In the genomic region with DNA sequence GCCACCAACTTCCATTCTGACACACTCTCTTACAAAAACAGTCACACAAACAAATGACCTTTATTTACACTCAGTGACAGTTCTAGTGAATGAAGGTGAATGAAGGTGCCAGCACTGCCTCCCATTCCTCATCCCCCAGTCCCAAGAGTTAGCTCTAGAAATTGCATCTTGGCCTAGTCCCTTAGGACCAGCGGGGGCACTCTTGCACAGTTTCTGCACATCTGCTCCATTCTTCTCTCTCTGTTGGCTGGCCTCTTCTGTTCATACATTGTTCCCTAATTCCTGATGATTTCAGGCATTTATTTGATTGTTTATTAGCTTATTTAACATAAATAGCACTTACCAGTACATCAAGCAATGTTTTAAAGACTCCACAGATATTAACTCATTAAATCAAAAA, we compare ENCODE assay signal across 10 cellular contexts. TPM values are rescaled to one million over a fixed set of nuclear protein-coding genes. Genes with fewer than 3 reads are reported as not detected.
DNase-seq lines count a peak whose midpoint lies in the region; ATAC-seq and TF ChIP-seq lines count a peak whose summit lies in the region.
"Had no signal": no experiment of that assay in that cellular context is flagged by ENCODE, and none has a peak within 500 bp of the region (broad histone marks: within the 10 kb centered on the region; RNA-seq: fewer than 3 reads in every experiment).

No MANE protein-coding gene starts in this region.

- H3K27me3 Mint-ChIP-seq in activated CD4-positive, alpha-beta T cell treated with anti-CD3 and anti-CD28 coated beads, Interleukin-2, amount 10 ng/mL, durations not matched to agents 7 days and 5 days: peaks cover 9% of the 10 kb centered on the region
- no peaks in the 10 kb centered on the region for H3K27me3 Mint-ChIP-seq in mesothelial cell of epicardium (ENCODE audit: low read depth)

- ATAC-seq in GM21367 (IDR thresholded peaks at IDR 0.05; ENCODE audit: unreplicated experiment) (peak; percentile 53), GM21447 (IDR thresholded peaks at IDR 0.05; ENCODE audit: unreplicated experiment) (no peak), GM18858 (IDR thresholded peaks at IDR 0.05; ENCODE audit: unreplicated experiment) (no peak)

- no peaks in the 10 kb centered on the region for H3K4me1 Mint-ChIP-seq in activated CD4-positive, alpha-beta T cell treated with anti-CD3 and anti-CD28 coated beads, Interleukin-2, amount 10 ng/mL, durations not matched to agents 7 days and 5 days
- H3K4me1 Mint-ChIP-seq in mesothelial cell of epicardium: peaks cover 22% of the 10 kb centered on the region

- no peak overlapping the region for H3K4me3 ChIP-seq in AG10803 (ENCODE audit: low read length)

- TF ChIP-seq CTCF in AG10803 (conservative IDR thresholded peaks at IDR 0.05; ENCODE audit: low read length) (peak; percentile 25; the same call in 1 of the 2 replicates), mesothelial cell of epicardium (IDR thresholded peaks at IDR 0.05; ENCODE audit: unreplicated experiment) (no peak)

- no peaks in the 10 kb centered on the region for H3K36me3 Mint-ChIP-seq in activated CD4-positive, alpha-beta T cell treated with anti-CD3 and anti-CD28 coated beads, Interleukin-2, amount 10 ng/mL, durations not matched to agents 7 days and 5 days (ENCODE audit: low read depth)
- no peaks in the 10 kb centered on the region for H3K36me3 Mint-ChIP-seq in mesothelial cell of epicardium

- H3K4me3 Mint-ChIP-seq in activated CD4-positive, alpha-beta T cell treated with anti-CD3 and anti-CD28 coated beads, Interleukin-2, amount 10 ng/mL, durations not matched to agents 7 days and 5 days: no peak overlapping the region
- H3K4me3 Mint-ChIP-seq in mesothelial cell of epicardium: no peak overlapping the region

- CTCF ChIA-PET in activated CD4-positive, alpha-beta T cell treated with anti-CD3 and anti-CD28 coated beads, Interleukin-2, amount 10 ng/mL, durations not matched to agents 7 days and 5 days (lab: Charles Lee): interaction anchor here (1.0 to 1.3 kb wide), 2 partner anchors 113 to 269 kb away, joined by 3 to 4 read pairs; no protein-coding TSS in a partner anchor

- POLR2A ChIA-PET in activated CD4-positive, alpha-beta T cell treated with anti-CD3 and anti-CD28 coated beads, Interleukin-2, amount 10 ng/mL, durations not matched to agents 7 days and 5 days (lab: Charles Lee): no interaction called here

- no peak overlapping the region for H3K27ac Mint-ChIP-seq in activated CD4-positive, alpha-beta T cell treated with anti-CD3 and anti-CD28 coated beads, Interleukin-2, amount 10 ng/mL, durations not matched to agents 7 days and 5 days
- H3K27ac Mint-ChIP-seq in mesothelial cell of epicardium: no peak overlapping the region

- no peaks in the 10 kb centered on the region for H3K9me3 Mint-ChIP-seq in activated CD4-positive, alpha-beta T cell treated with anti-CD3 and anti-CD28 coated beads, Interleukin-2, amount 10 ng/mL, durations not matched to agents 7 days and 5 days
- no peaks in the 10 kb centered on the region for H3K9me3 Mint-ChIP-seq in mesothelial cell of epicardium

- no peak for DNase-seq in AG10803 (ENCODE audit: low read depth)
- DNase-seq in RPMI8226: peak; percentile 51
- DNase-seq in hippocampal formation (lab: John Stamatoyannopoulos, UW): peak; percentile 23 to 60
- DNase-seq in activated CD4-positive, alpha-beta T cell treated with anti-CD3 and anti-CD28 coated beads, Interleukin-2, amount 10 ng/mL, durations not matched to agents 7 days and 5 days: no peak
- no peak for DNase-seq in mesothelial cell of epicardium (ENCODE audit: low spot score in 2 of 2, unreplicated experiment in 2 of 2)
- DNase-seq: activated CD4-positive, alpha-beta T cell treated with anti-CD3 and anti-CD28 coated beads, Interleukin-2, amount 50 U/mL, for 4 hours; GOT3 had no signal

RNA-seq across cellular contexts. Expression of gene GAREM1, which starts 30.9 kb away (rescaled TPM):
- total RNA-seq in activated CD4-positive, alpha-beta T cell treated with anti-CD3 and anti-CD28 coated beads, Interleukin-2, amount 10 ng/mL, durations not matched to agents 7 days and 5 days: not detected
- total RNA-seq in mesothelial cell of epicardium: 9.1 to 10.2 TPM (median 9.5 TPM) in 3 replicates

Comparison
In these comparisons a context has a peak if more than half of its experiments do, and no peak if none do; other contexts are left out.
1. DNase-seq: peak in RPMI8226 (single experiment) and hippocampal formation (2 of 2); none in AG10803 (single experiment), activated CD4-positive, alpha-beta T cell treated with anti-CD3 and anti-CD28 coated beads, Interleukin-2, amount 10 ng/mL, durations not matched to agents 7 days and 5 days (single experiment) and mesothelial cell of epicardium (0 of 2).